In the genomic region with DNA sequence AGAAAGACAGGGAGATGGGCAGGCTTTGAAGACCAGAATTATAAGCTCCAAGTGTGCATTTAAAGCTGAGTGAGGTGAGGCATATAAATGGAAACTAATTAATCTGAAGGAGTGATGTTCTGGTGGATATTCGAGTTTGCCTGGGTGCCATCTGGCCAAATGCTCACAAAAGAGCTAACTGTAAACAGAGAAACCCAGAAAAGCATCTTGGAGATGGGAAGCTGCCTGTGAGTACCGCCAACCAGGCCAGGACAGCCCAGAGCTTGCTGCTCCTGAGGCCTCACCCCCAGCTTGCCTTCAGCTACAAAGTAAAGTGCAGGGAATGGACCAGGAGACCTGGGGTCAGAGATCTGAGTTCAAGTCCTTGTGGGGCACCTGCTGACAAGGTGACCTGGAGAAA, we compare ENCODE assay signal across 30 cellular contexts.
"Had no signal": no experiment of that assay in that cellular context is flagged by ENCODE, and none has a peak within 500 bp of the region (broad histone marks: within the 10 kb centered on the region; RNA-seq: fewer than 3 reads in every experiment).

No MANE protein-coding gene starts in this region.

- H3K4me3 ChIP-seq: body of pancreas, breast epithelium, SJCRH30, SK-N-MC had no signal

- H3K27ac ChIP-seq: body of pancreas, breast epithelium, SJCRH30, SK-N-MC, WERI-Rb-1 had no signal

- FAIRE-seq: astrocyte had no signal

- H3K9me3 ChIP-seq: body of pancreas, SJCRH30 had no signal

- H3K4me1 ChIP-seq: body of pancreas, breast epithelium, SJCRH30 had no signal

- H3K36me3 ChIP-seq: breast epithelium, SJCRH30, WERI-Rb-1 had no signal

- DNase-seq: activated CD4-positive, alpha-beta memory T cell treated with anti-CD3 and anti-CD28 coated beads, Interleukin-2, amount 10 ng/mL, durations not matched to agents 7 days and 5 days; activated CD4-positive, alpha-beta T cell treated with anti-CD3 and anti-CD28 coated beads for 1 hour; activated CD4-positive, alpha-beta T cell treated with anti-CD3 and anti-CD28 coated beads for 48 hours; activated CD4-positive, CD25-positive, alpha-beta regulatory T cell; activated CD8-positive, alpha-beta memory T cell treated with anti-CD3 and anti-CD28 coated beads for 24 hours; activated CD8-positive, alpha-beta memory T cell treated with anti-CD3 and anti-CD28 coated beads, Interleukin-2, amount 10 ng/mL, durations not matched to agents 7 days and 5 days; activated CD8-positive, alpha-beta memory T cell treated with anti-CD3 and anti-CD28 coated beads, Interleukin-2, amount 50 U/mL, for 48 hours; activated gamma-delta T cell; activated naive CD4-positive, alpha-beta T cell treated with Interleukin-2 at 50 U/mL for 16 hours; activated naive CD8-positive, alpha-beta T cell treated with anti-CD3 and anti-CD28 coated beads, Interleukin-2, amount 10 ng/mL, durations not matched to agents 7 days and 5 days; activated T-cell treated with anti-CD3 and anti-CD28 coated beads, Interleukin-2, amount 50 U/mL, for 48 hours; body of pancreas; cerebellar nuclear complex; Karpas-422; KBM-7; NCI-H1048; NCI-H1436 treated with DMSO at 0.1 percent for 48 hours; NCI-H1694 treated with DMSO at 0.1 percent for 48 hours; NCI-H2029; NCI-H345; NCI-H510A treated with DMSO at 0.1 percent for 48 hours; NCI-H526 treated with DMSO at 0.1 percent for 48 hours; NCI-H774; SHP77; SJCRH30; T1000; WERI-Rb-1 had no signal

- H3K27me3 ChIP-seq: body of pancreas, breast epithelium had no signal
